Comparison of ENCODE assay signal across 1 cellular context in genomic region chr7:136489808-136490207, GRCh38.
TF ChIP-seq lines count a peak whose summit lies in the region.

No MANE protein-coding gene starts in this region.

TF ChIP-seq in K562, 482 proteins besides CTCF, POLR2A, EP300 and RAD21 (continued from another document):
- TF ChIP-seq ETV6 (IDR thresholded peaks at IDR 0.05; ENCODE audit: borderline replicate concordance in 1 of 2, low read depth in 2 of 2, low read length in 1 of 2) (0 out of 4 replicates have a peak, but pooled peaks of 1 of the 2 experiments have one; percentile 19), ETV6 (CRISPR knock-in tag; IDR thresholded peaks at IDR 0.05; ENCODE audit: borderline replicate concordance) (no peak), POLR2AphosphoS5 (IDR thresholded peaks at IDR 0.05; ENCODE audit: control insufficient read depth, insufficient read depth, low read depth, low read length) (peak; percentile 65; the same call in 1 of the 2 replicates), TAL1 (IDR thresholded peaks at IDR 0.05) (peak; percentile 94), NFIC (IDR thresholded peaks at IDR 0.05) (peak; percentile 63), L3MBTL2 (IDR thresholded peaks at IDR 0.05) (0 out of 2 replicates have a peak, but pooled peaks have one; percentile 11), HDAC1 (IDR thresholded peaks at IDR 0.05) (peak in 1 of 2 experiments; percentile 54; a peak in 1 of 4 replicates), ZKSCAN8 (CRISPR knock-in tag; IDR thresholded peaks at IDR 0.05) (no peak), GATAD2B (IDR thresholded peaks at IDR 0.05; ENCODE audit: borderline replicate concordance) (no peak), FOXM1 (IDR thresholded peaks at IDR 0.05; ENCODE audit: low read depth) (peak; percentile 60; the same call in 1 of the 2 replicates), FOXM1 (CRISPR knock-in tag; IDR thresholded peaks at IDR 0.05; ENCODE audit: low read depth) (no peak), SMAD4 (CRISPR knock-in tag; conservative IDR thresholded peaks at IDR 0.05) (0 out of 2 replicates have a peak, but pooled peaks have one; percentile 22), SMARCE1 (IDR thresholded peaks at IDR 0.05) (peak; percentile 78; the same call in 1 of the 2 replicates), SOX6 (IDR thresholded peaks at IDR 0.05) (peak; percentile 61), ARID1B (IDR thresholded peaks at IDR 0.05) (peak; percentile 96), MTA2 (IDR thresholded peaks at IDR 0.05; ENCODE audit: low read depth) (peak; percentile 86), HMBOX1 (IDR thresholded peaks at IDR 0.05) (peak; percentile 94), SMARCC2 (IDR thresholded peaks at IDR 0.05; ENCODE audit: low read depth) (peak; percentile 75; the same call in 1 of the 2 replicates), NCOR1 (IDR thresholded peaks at IDR 0.05) (peak; percentile 89), ZBTB1 (CRISPR knock-in tag; IDR thresholded peaks at IDR 0.05; ENCODE audit: borderline replicate concordance, low read depth) (no peak), ID3 (CRISPR knock-in tag; IDR thresholded peaks at IDR 0.05) (no peak), ID3 (tag; IDR thresholded peaks at IDR 0.05) (no peak), RCOR1 (IDR thresholded peaks at IDR 0.05; ENCODE audit: borderline replicate concordance in 1 of 2, low read depth in 2 of 2, low read length in 2 of 2) (peak in 1 of 2 experiments; percentile 75; a peak in 2 of 4 replicates), ZNF140 (CRISPR knock-in tag; IDR thresholded peaks at IDR 0.05) (no peak), CHAMP1 (IDR thresholded peaks at IDR 0.05) (0 out of 2 replicates have a peak, but pooled peaks have one; percentile 45), KDM1A (IDR thresholded peaks at IDR 0.05) (peak; percentile 69 to 74; a peak in 2 of 4 replicates), CBFA2T3 (IDR thresholded peaks at IDR 0.05) (peak; percentile 94), FOXK2 (conservative IDR thresholded peaks at IDR 0.05 in 1 of 2, IDR thresholded peaks at IDR 0.05 in 1 of 2; ENCODE audit: low read depth in 2 of 2) (0 out of 4 replicates have a peak, but pooled peaks of 1 of the 2 experiments have one; percentile 21), HNRNPL (IDR thresholded peaks at IDR 0.05; ENCODE audit: low read depth, low read length) (no peak), TBL1XR1 (IDR thresholded peaks at IDR 0.05; ENCODE audit: low read length in 2 of 2) (peak in 1 of 2 experiments; percentile 76; a peak in 2 of 4 replicates), ZNF197 (CRISPR knock-in tag; IDR thresholded peaks at IDR 0.05; ENCODE audit: low read depth) (no peak), STAT5A (IDR thresholded peaks at IDR 0.05; ENCODE audit: borderline replicate concordance, low read length) (peak; percentile 88), PML (IDR thresholded peaks at IDR 0.05; ENCODE audit: low read length) (peak; percentile 85), HMG20A (CRISPR knock-in tag; conservative IDR thresholded peaks at IDR 0.05) (no peak), RFX7 (CRISPR knock-in tag; IDR thresholded peaks at IDR 0.05) (no peak), SMARCA4 (IDR thresholded peaks at IDR 0.05) (peak; percentile 91), HDAC2 (IDR thresholded peaks at IDR 0.05) (peak; percentile 60; the same call in 1 of the 2 replicates), FOXA1 (IDR thresholded peaks at IDR 0.05; ENCODE audit: borderline replicate concordance) (no peak), CBFA2T2 (conservative IDR thresholded peaks at IDR 0.05) (peak; percentile 88), KLF6 (CRISPR knock-in tag; IDR thresholded peaks at IDR 0.05; ENCODE audit: borderline replicate concordance) (no peak), ZC3H4 (CRISPR knock-in tag; IDR thresholded peaks at IDR 0.05; ENCODE audit: borderline replicate concordance) (no peak)
